ENCODE assay signal across 19 cellular contexts in the genomic region with DNA sequence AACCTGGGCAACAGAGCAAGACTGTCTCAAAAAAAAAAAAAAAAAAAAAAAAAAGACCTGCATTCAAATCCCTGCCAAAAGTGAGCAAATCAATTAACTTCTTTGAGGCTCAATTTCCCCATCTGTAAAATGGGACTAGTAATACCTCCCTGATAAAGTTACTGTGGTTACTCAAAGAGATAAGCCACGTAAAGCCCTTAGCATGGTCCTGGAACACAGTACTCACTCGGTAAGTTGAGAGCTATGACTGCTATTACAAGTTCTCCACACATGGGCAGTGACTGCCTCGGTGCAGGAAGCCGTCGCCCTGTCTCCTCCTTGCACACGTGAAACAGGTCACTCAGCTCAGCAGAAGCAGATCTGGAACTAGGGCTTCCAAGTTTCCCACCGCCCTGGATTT. TPM values are rescaled to one million over a fixed set of nuclear protein-coding genes. Genes with fewer than 3 reads are reported as not detected.
A peak's percentile ranks its signal among the peaks of the same experiment; 100 is the strongest.
DNase-seq lines count a peak whose midpoint lies in the region; ATAC-seq and TF ChIP-seq lines count a peak whose summit lies in the region.
"Had no signal": no experiment of that assay in that cellular context is flagged by ENCODE, and none has a peak within 500 bp of the region (broad histone marks: within the 10 kb centered on the region; RNA-seq: fewer than 3 reads in every experiment).

No MANE protein-coding gene starts in this region.

- CTCF ChIA-PET in Calu3 (lab: Charles Lee) (interaction anchor here (0.7 kb wide), 1 partner anchor 35 kb away, joined by 3 read pairs; no protein-coding TSS in a partner anchor), WTC11 (lab: Charles Lee) (interaction anchor here (0.7 to 1.1 kb wide), 4 partner anchors 15 to 475 kb away, joined by 3 to 7 read pairs (median 4); no protein-coding TSS in a partner anchor)

- ATAC-seq in WTC11 (no peak), natural killer cell (peak in 2 of 3 donors; percentile 39 to 44)

- no peaks in the 10 kb centered on the region for H3K79me2 ChIP-seq in H9 (ENCODE audit: insufficient read depth, low read length)

- no peaks in the 10 kb centered on the region for H3K23me2 ChIP-seq in H9 (ENCODE audit: insufficient read length, low read depth, low read length, poor library complexity, severe bottlenecking)

- no peak overlapping the region for H2AK5ac ChIP-seq in H9 (ENCODE audit: insufficient read length, low read length)

- H3K4ac ChIP-seq in H9 (ENCODE audit: low read depth, low read length) = no peak overlapping the region

- no peak overlapping the region for H3T11ph ChIP-seq in H9 (ENCODE audit: low read length)

- no peaks in the 10 kb centered on the region for H3K27me3 Mint-ChIP-seq in activated CD4-positive, alpha-beta T cell treated with anti-CD3 and anti-CD28 coated beads, Interleukin-2, amount 10 ng/mL, durations not matched to agents 24 days and 14 days
- H3K27me3 Mint-ChIP-seq in Calu3 (ENCODE audit: unreplicated experiment) (no peaks in the 10 kb centered on the region), WTC11 (ENCODE audit: low read depth) (no peaks in the 10 kb centered on the region; the same call in 1 of the 2 replicates), natural killer cell (ENCODE audit: low read depth in 2 of 2) (no peaks in the 10 kb centered on the region), H9 (ENCODE audit: low read depth) (peaks cover 4% of the 10 kb centered on the region)
- H3K27me3 Mint-ChIP-seq: B cell had no signal

- no peak overlapping the region for H3K23ac ChIP-seq in H9 (ENCODE audit: insufficient read length, low read depth, low read length)

- no peaks in the 10 kb centered on the region for H3K36me3 ChIP-seq in esophagus squamous epithelium

- no peak overlapping the region for H3K4me3 Mint-ChIP-seq in activated CD4-positive, alpha-beta T cell treated with anti-CD3 and anti-CD28 coated beads, Interleukin-2, amount 10 ng/mL, durations not matched to agents 24 days and 14 days
- H3K4me3 Mint-ChIP-seq in Calu3 (ENCODE audit: low read depth, unreplicated experiment) (no peak overlapping the region), WTC11 (no peak overlapping the region), natural killer cell (peak overlapping the region; percentile 47), H9 (no peak overlapping the region)
- H3K4me3 Mint-ChIP-seq: B cell, mesothelial cell of epicardium, neural crest cell had no signal

- H3K14ac ChIP-seq in H9 (ENCODE audit: insufficient read depth, low read length) = no peak overlapping the region

- H2BK120ac ChIP-seq in H9 (ENCODE audit: low read depth, low read length, poor library complexity, severe bottlenecking) = no peak overlapping the region

- no peak overlapping the region for H4K5ac ChIP-seq in H9 (ENCODE audit: insufficient read length, low read depth, low read length)

- H2AFZ ChIP-seq in H9 (ENCODE audit: low read length) = no peak overlapping the region

- no peaks in the 10 kb centered on the region for H3K9me3 ChIP-seq in esophagus squamous epithelium
- H3K9me3 ChIP-seq in H9 (ENCODE audit: control insufficient read depth, low read depth, low read length) = no peaks in the 10 kb centered on the region

- POLR2A ChIA-PET in WTC11 (lab: Charles Lee) = interaction anchor here (0.6 to 1.9 kb wide), 5 partner anchors 8 to 224 kb away, joined by 3 to 5 read pairs (median 4); partner anchors contain the start of genes DDIT4 and SPOCK2

- no peak overlapping the region for H3K18ac ChIP-seq in H9 (ENCODE audit: insufficient read length, low read depth, low read length)

- DNase-seq in activated CD4-positive, alpha-beta T cell treated with anti-CD3 and anti-CD28 coated beads, Interleukin-2, amount 10 ng/mL, durations not matched to agents 24 days and 14 days = no peak
- DNase-seq in activated CD4-positive, alpha-beta T cell treated with anti-CD3 and anti-CD28 coated beads for 48 hours = no peak
- no peak for DNase-seq in Calu3
- no peak for DNase-seq in WTC11 (ENCODE audit: low spot score)
- DNase-seq in natural killer cell = no peak
- no peak for DNase-seq in NCI-H69 (lab: John Stamatoyannopoulos, UW)
- DNase-seq in esophagus squamous epithelium (lab: John Stamatoyannopoulos, UW) = no peak
- DNase-seq in H9 = no peak
- DNase-seq: HCEC 1CT; NCI-H1105; NCI-H2081; NCI-H446 treated with DMSO at 0.1 percent for 48 hours; NK-92 treated with Interleukin-12 subunit alpha and Interleukin-12 subunit beta, amount 100 ng/mL, for 24 hours; stimulated activated CD4-positive, alpha-beta T cell treated with anti-CD3 and anti-CD28 coated beads, Interleukin-4, amount 100 ng/mL, for 24 hours had no signal

- no peak overlapping the region for H2BK15ac ChIP-seq in H9 (ENCODE audit: low read depth, low read length)

- no peak overlapping the region for H4K8ac ChIP-seq in H9 (replicated peaks; ENCODE audit: insufficient read length, low read depth, low read length)

- no peaks in the 10 kb centered on the region for H4K20me1 ChIP-seq in H9 (ENCODE audit: control insufficient read depth, insufficient read depth, insufficient read length)

- no TSS peak for BruUV-seq in Calu3 (replicated peaks; lab: Mats Ljungman, UMichigan)

- no peaks in the 10 kb centered on the region for H3K27me3 ChIP-seq in esophagus squamous epithelium
- no peaks in the 10 kb centered on the region for H3K27me3 ChIP-seq in H9 (ENCODE audit: insufficient read depth, low read length)

- peak overlapping the region; percentile 51 for H3K27ac Mint-ChIP-seq in activated CD4-positive, alpha-beta T cell treated with anti-CD3 and anti-CD28 coated beads, Interleukin-2, amount 10 ng/mL, durations not matched to agents 24 days and 14 days
- H3K27ac Mint-ChIP-seq in Calu3 (ENCODE audit: unreplicated experiment) (peak overlapping the region; percentile 68), WTC11 (peak overlapping the region; percentile 63; the same call in 1 of the 2 replicates), natural killer cell (peak overlapping the region; percentile 51 to 77), H9 (peak overlapping the region in 1 of 3 experiments; percentile 67; a peak in 1 of 7 replicates)
- H3K27ac Mint-ChIP-seq: B cell, mesothelial cell of epicardium, progenitor cell of endocrine pancreas had no signal

- peaks cover 48% of the 10 kb centered on the region for H3K4me1 Mint-ChIP-seq in activated CD4-positive, alpha-beta T cell treated with anti-CD3 and anti-CD28 coated beads, Interleukin-2, amount 10 ng/mL, durations not matched to agents 24 days and 14 days
- H3K4me1 Mint-ChIP-seq in Calu3 (ENCODE audit: low read depth, unreplicated experiment) (peaks cover 54% of the 10 kb centered on the region), WTC11 (peaks cover 40% of the 10 kb centered on the region), natural killer cell (peaks cover 43 to 51% of the 10 kb centered on the region in 2 donors), H9 (peaks cover 28 to 32% of the 10 kb centered on the region in 2 experiments)

- H3K9ac ChIP-seq in H9 (ENCODE audit: extremely low read depth, insufficient read length, low read length) = no peak overlapping the region

- intact Hi-C loops in activated CD4-positive, alpha-beta T cell treated with anti-CD3 and anti-CD28 coated beads, Interleukin-2, amount 10 ng/mL, durations not matched to agents 24 days and 14 days (cut with micrococcal nuclease) = no loop called here
- intact Hi-C loops in Calu3 (cut with micrococcal nuclease; ENCODE audit: unreplicated experiment) = no loop called here
- intact Hi-C loops in natural killer cell (cut with micrococcal nuclease) = no loop called here
- intact Hi-C loops in esophagus squamous epithelium (cut with DNase I) = no loop called here

- H2BK20ac ChIP-seq in H9 (ENCODE audit: low read depth, low read length, poor library complexity, severe bottlenecking) = no peak overlapping the region

- H3K9me3 Mint-ChIP-seq in activated CD4-positive, alpha-beta T cell treated with anti-CD3 and anti-CD28 coated beads, Interleukin-2, amount 10 ng/mL, durations not matched to agents 24 days and 14 days = no peaks in the 10 kb centered on the region
- H3K9me3 Mint-ChIP-seq in Calu3 (ENCODE audit: low read depth, unreplicated experiment) (no peaks in the 10 kb centered on the region), WTC11 (no peaks in the 10 kb centered on the region), natural killer cell (no peaks in the 10 kb centered on the region), H9 (no peaks in the 10 kb centered on the region; a peak in 1 of 5 replicates)
- H3K9me3 Mint-ChIP-seq: mesothelial cell of epicardium, neural crest cell had no signal

- 77 to 91% methylated on average over 7 of the region's 7 CpGs for WGBS in esophagus squamous epithelium, 2 donors
- no CpG with 5 or more reads among the region's 7 CpGs for WGBS in H9 (ENCODE audit: extremely low coverage, insufficient read length, low lambda C conversion rate)

- no peak overlapping the region for H3K4me3 ChIP-seq in esophagus squamous epithelium
- H3K4me3 ChIP-seq: coronary artery had no signal

- peaks cover 45 to 61% (median 52%) of the 10 kb centered on the region in 3 donors for H3K4me1 ChIP-seq in esophagus squamous epithelium
- peaks cover 9% of the 10 kb centered on the region; the same call in 1 of the 2 replicates for H3K4me1 ChIP-seq in H9 (ENCODE audit: insufficient read depth, low read length)

- TF ChIP-seq CTCF in Calu3 (IDR thresholded peaks at IDR 0.05; ENCODE audit: unreplicated experiment) = no peak
- TF ChIP-seq CTCF in WTC11 (IDR thresholded peaks at IDR 0.05) = no peak
- TF ChIP-seq CTCF in natural killer cell (IDR thresholded peaks at IDR 0.05) = no peak
- no peak for TF ChIP-seq CTCF in esophagus squamous epithelium (IDR thresholded peaks at IDR 0.05)
- TF ChIP-seq CTCF in H9 (conservative IDR thresholded peaks at IDR 0.05) = no peak

- H2BK5ac ChIP-seq in H9 (ENCODE audit: insufficient read length, low read length) = no peak overlapping the region

- no peak overlapping the region for H2BK12ac ChIP-seq in H9 (ENCODE audit: insufficient read length, low read depth, low read length)

- no peak overlapping the region for H3K56ac ChIP-seq in H9 (ENCODE audit: insufficient read length, low read depth, low read length)

- no peak for TF ChIP-seq POLR2A in esophagus squamous epithelium (IDR thresholded peaks at IDR 0.05)

- H3K36me3 Mint-ChIP-seq in activated CD4-positive, alpha-beta T cell treated with anti-CD3 and anti-CD28 coated beads, Interleukin-2, amount 10 ng/mL, durations not matched to agents 24 days and 14 days (ENCODE audit: low read depth) = no peaks in the 10 kb centered on the region
- H3K36me3 Mint-ChIP-seq in Calu3 (ENCODE audit: insufficient read depth, unreplicated experiment) (peaks cover 36% of the 10 kb centered on the region), WTC11 (no peaks in the 10 kb centered on the region), natural killer cell (no peaks in the 10 kb centered on the region), H9 (ENCODE audit: insufficient read depth in 1 of 3, low read depth in 3 of 3) (no peaks in the 10 kb centered on the region; a peak in 1 of 7 replicates)
- H3K36me3 Mint-ChIP-seq: mesothelial cell of epicardium had no signal

- H3K4me2 ChIP-seq in H9 (ENCODE audit: insufficient read depth, insufficient read length, low read length) = no peak overlapping the region

- H4K91ac ChIP-seq in H9 (ENCODE audit: insufficient read length, low read depth, low read length) = no peak overlapping the region

- no peaks in the 10 kb centered on the region for H3K79me1 ChIP-seq in H9 (ENCODE audit: insufficient read depth, low read depth, low read length, poor library complexity, severe bottlenecking)

- H3K27ac ChIP-seq in esophagus squamous epithelium (no peak overlapping the region), H9 (ENCODE audit: insufficient read length, low read depth, low read length) (no peak overlapping the region)
- H3K27ac ChIP-seq: coronary artery had no signal

RNA-seq across cellular contexts. Expression of gene DDIT4, which starts 37.9 kb away (rescaled TPM):
- total RNA-seq in activated CD4-positive, alpha-beta T cell treated with anti-CD3 and anti-CD28 coated beads, Interleukin-2, amount 10 ng/mL, durations not matched to agents 24 days and 14 days = 260 and 271 TPM in 2 replicates
- total RNA-seq in Calu3 (2022) (294 and 326 TPM in 2 replicates), WTC11 (2021) (118 to 158 TPM (median 153 TPM) in 3 replicates), natural killer cell (100 to 1,000 TPM; 174 to 232 (median 200) TPM), esophagus squamous epithelium (100 to 1,000 TPM in 3 of 4 donors, 10 to 100 TPM in 1; 49.4 to 384 (median 138) TPM), H9 (2021) (82.9 and 84.0 TPM in 2 replicates)

RNA-seq across cellular contexts. Expression of gene DNAJB12, which starts 43.1 kb away (rescaled TPM):
- total RNA-seq in activated CD4-positive, alpha-beta T cell treated with anti-CD3 and anti-CD28 coated beads, Interleukin-2, amount 10 ng/mL, durations not matched to agents 24 days and 14 days = 32.5 and 35.1 TPM in 2 replicates
- 43.1 and 48.0 TPM in 2 replicates for total RNA-seq in Calu3 (2022)
- total RNA-seq in WTC11 (2021) = 19.3 to 21.6 TPM (median 20.0 TPM) in 3 replicates
- total RNA-seq in natural killer cell = 10 to 100 TPM; 47.3 to 54.2 (median 48.7) TPM
- 10 to 100 TPM; 22.7 to 34.0 (median 23.8) TPM for total RNA-seq in esophagus squamous epithelium
- 25.9 and 27.6 TPM in 2 replicates for total RNA-seq in H9 (2021)
